ENCODE assay signal across 15 cellular contexts in genomic region chr12:49636574-49636973, GRCh38. TPM values are rescaled to one million over a fixed set of nuclear protein-coding genes. Genes with fewer than 3 reads are reported as not detected.
A peak's percentile ranks its signal among the peaks of the same experiment; 100 is the strongest.
DNase-seq lines count a peak whose midpoint lies in the region; ATAC-seq and TF ChIP-seq lines count a peak whose summit lies in the region.
"Had no signal": no experiment of that assay in that cellular context is flagged by ENCODE, and none has a peak within 500 bp of the region (broad histone marks: within the 10 kb centered on the region; RNA-seq: fewer than 3 reads in every experiment).

No MANE protein-coding gene starts in this region.

- H3K27me3 Mint-ChIP-seq in activated naive CD4-positive, alpha-beta T cell treated with anti-CD3 and anti-CD28 coated beads, Interleukin-2, amount 10 ng/mL, durations not matched to agents 7 days and 5 days = no peaks in the 10 kb centered on the region
- no peaks in the 10 kb centered on the region for H3K27me3 Mint-ChIP-seq in activated naive CD4-positive, alpha-beta T cell treated with anti-CD3 and anti-CD28 coated beads for 36 hours (ENCODE audit: low read depth)
- no peaks in the 10 kb centered on the region for H3K27me3 Mint-ChIP-seq in brain
- H3K27me3 Mint-ChIP-seq: activated CD4-positive, alpha-beta memory T cell treated with anti-CD3 and anti-CD28 coated beads for 36 hours had no signal

- intact Hi-C loops in activated naive CD4-positive, alpha-beta T cell treated with anti-CD3 and anti-CD28 coated beads for 36 hours (cut with micrococcal nuclease) = loop anchor here (2.0 to 5.0 kb wide), 3 partner anchors 126 to 206 kb away; partner anchors contain the start of gene BCDIN3D

- 60 to 61% methylated on average over 13 of the region's 13 CpGs for WGBS in tibial nerve, 2 donors

- CTCF ChIA-PET in activated naive CD4-positive, alpha-beta T cell treated with anti-CD3 and anti-CD28 coated beads, Interleukin-2, amount 10 ng/mL, durations not matched to agents 7 days and 5 days (lab: Charles Lee) = interaction anchor here (0.5 to 7.5 kb wide), 16 partner anchors 9 to 342 kb away, joined by 3 to 152 read pairs (median 8); partner anchors contain the start of genes FMNL3 and PRPH
- CTCF ChIA-PET in activated naive CD4-positive, alpha-beta T cell treated with anti-CD3 and anti-CD28 coated beads for 36 hours (lab: Charles Lee) = interaction anchor here (0.7 to 18.5 kb wide), 15 partner anchors 8 to 247 kb away, joined by 3 to 450 read pairs (median 4); partner anchors contain the start of genes FMNL3 and PRPF40B

- H3K9me3 ChIP-seq in muscle layer of colon (ENCODE audit: low read length) = no peaks in the 10 kb centered on the region
- no peaks in the 10 kb centered on the region for H3K9me3 ChIP-seq in tibial nerve
- H3K9me3 ChIP-seq: heart right ventricle, thoracic aorta had no signal

- no peak for TF ChIP-seq POLR2A in tibial nerve (IDR thresholded peaks at IDR 0.05)

- DNase-seq in activated naive CD4-positive, alpha-beta T cell treated with anti-CD3 and anti-CD28 coated beads, Interleukin-2, amount 10 ng/mL, durations not matched to agents 7 days and 5 days = peak; percentile 12
- DNase-seq in activated naive CD4-positive, alpha-beta T cell treated with anti-CD3 and anti-CD28 coated beads for 36 hours = no peak
- no peak for DNase-seq in tibial nerve (ENCODE audit: low spot score in 2 of 2)
- no peak for DNase-seq in kidney glomerular epithelial cell (lab: John Stamatoyannopoulos, UW)
- DNase-seq in LoVo (ENCODE audit: low spot score) = no peak
- DNase-seq: activated gamma-delta T cell, NCI-H187 treated with DMSO at 0.1 percent for 48 hours had no signal

- H3K4me1 Mint-ChIP-seq in activated naive CD4-positive, alpha-beta T cell treated with anti-CD3 and anti-CD28 coated beads, Interleukin-2, amount 10 ng/mL, durations not matched to agents 7 days and 5 days = peaks cover 7% of the 10 kb centered on the region
- peaks cover 14% of the 10 kb centered on the region for H3K4me1 Mint-ChIP-seq in activated naive CD4-positive, alpha-beta T cell treated with anti-CD3 and anti-CD28 coated beads for 36 hours (ENCODE audit: low read depth)
- H3K4me1 Mint-ChIP-seq in brain = peaks cover 20% of the 10 kb centered on the region

- no peak for ATAC-seq in HG03571 (IDR thresholded peaks at IDR 0.05; ENCODE audit: unreplicated experiment)

- TF ChIP-seq CTCF in brain (conservative IDR thresholded peaks at IDR 0.05) (no peak), tibial nerve (IDR thresholded peaks at IDR 0.05) (no peak)

- no peak overlapping the region for H3K27ac Mint-ChIP-seq in activated naive CD4-positive, alpha-beta T cell treated with anti-CD3 and anti-CD28 coated beads, Interleukin-2, amount 10 ng/mL, durations not matched to agents 7 days and 5 days
- no peak overlapping the region for H3K27ac Mint-ChIP-seq in activated naive CD4-positive, alpha-beta T cell treated with anti-CD3 and anti-CD28 coated beads for 36 hours
- peak overlapping the region; percentile 69 to 94 (median 85) for H3K27ac Mint-ChIP-seq in brain

- no peaks in the 10 kb centered on the region for H3K9me3 Mint-ChIP-seq in activated naive CD4-positive, alpha-beta T cell treated with anti-CD3 and anti-CD28 coated beads, Interleukin-2, amount 10 ng/mL, durations not matched to agents 7 days and 5 days
- H3K9me3 Mint-ChIP-seq in activated naive CD4-positive, alpha-beta T cell treated with anti-CD3 and anti-CD28 coated beads for 36 hours = no peaks in the 10 kb centered on the region
- no peaks in the 10 kb centered on the region for H3K9me3 Mint-ChIP-seq in brain
- H3K9me3 Mint-ChIP-seq: activated CD4-positive, alpha-beta memory T cell treated with anti-CD3 and anti-CD28 coated beads for 36 hours had no signal

- TF ChIP-seq EP300 in tibial nerve (IDR thresholded peaks at IDR 0.05) = no peak

- H3K36me3 ChIP-seq in muscle layer of colon (ENCODE audit: insufficient read depth, low read length) (peaks cover 60% of the 10 kb centered on the region), tibial nerve (peaks cover 0 to 58% (median 0%) of the 10 kb centered on the region in 3 donors)

- H3K4me1 ChIP-seq in muscle layer of colon (ENCODE audit: insufficient read depth, low read length) = peaks cover 17% of the 10 kb centered on the region
- H3K4me1 ChIP-seq in tibial nerve = peaks cover 0 to 22% (median 12%) of the 10 kb centered on the region in 4 donors

- H3K4me3 ChIP-seq in muscle layer of colon (ENCODE audit: low read depth in 1 of 2, low read length in 2 of 2) = peak overlapping the region in 1 of 2 donors; percentile 40
- H3K4me3 ChIP-seq in tibial nerve = no peak overlapping the region
- H3K4me3 ChIP-seq: GM23248, heart right ventricle, SK-N-MC, thoracic aorta had no signal

- no peak overlapping the region for H3K4me3 Mint-ChIP-seq in activated naive CD4-positive, alpha-beta T cell treated with anti-CD3 and anti-CD28 coated beads, Interleukin-2, amount 10 ng/mL, durations not matched to agents 7 days and 5 days
- no peak overlapping the region for H3K4me3 Mint-ChIP-seq in activated naive CD4-positive, alpha-beta T cell treated with anti-CD3 and anti-CD28 coated beads for 36 hours
- peak overlapping the region in 1 of 5 experiments; percentile 13 for H3K4me3 Mint-ChIP-seq in brain
- H3K4me3 Mint-ChIP-seq: activated CD4-positive, alpha-beta memory T cell treated with anti-CD3 and anti-CD28 coated beads for 36 hours had no signal

- no peaks in the 10 kb centered on the region for H3K27me3 ChIP-seq in muscle layer of colon (ENCODE audit: control insufficient read depth in 1 of 2, insufficient read depth in 2 of 2, low read length in 2 of 2)
- H3K27me3 ChIP-seq in tibial nerve = no peaks in the 10 kb centered on the region
- H3K27me3 ChIP-seq: heart right ventricle had no signal

- H3K9ac ChIP-seq in muscle layer of colon (ENCODE audit: low read length) = no peak overlapping the region
- H3K9ac ChIP-seq: GM23248 had no signal

- H3K27ac ChIP-seq in muscle layer of colon (ENCODE audit: low read depth, low read length) = peak overlapping the region; percentile 41
- peak overlapping the region in 3 of 4 donors; percentile 52 to 81 (median 71) for H3K27ac ChIP-seq in tibial nerve
- H3K27ac ChIP-seq: GM23248, SK-N-MC, thoracic aorta had no signal

- H3K36me3 Mint-ChIP-seq in activated naive CD4-positive, alpha-beta T cell treated with anti-CD3 and anti-CD28 coated beads, Interleukin-2, amount 10 ng/mL, durations not matched to agents 7 days and 5 days = no peaks in the 10 kb centered on the region
- no peaks in the 10 kb centered on the region for H3K36me3 Mint-ChIP-seq in activated naive CD4-positive, alpha-beta T cell treated with anti-CD3 and anti-CD28 coated beads for 36 hours (ENCODE audit: low read depth)
- H3K36me3 Mint-ChIP-seq in brain = peaks cover 6% of the 10 kb centered on the region

RNA-seq across cellular contexts. Expression of gene PRPF40B, which starts 13.2 kb away (rescaled TPM):
- 1 to 10 TPM; 7.2 to 7.7 TPM for total RNA-seq in activated naive CD4-positive, alpha-beta T cell treated with anti-CD3 and anti-CD28 coated beads for 36 hours
- 15.9 TPM for polyA plus RNA-seq in brain (ENCODE audit: insufficient read depth, low read depth, low replicate concordance)
- total RNA-seq in tibial nerve = 10 to 100 TPM; 18.1 to 36.0 (median 21.4) TPM

RNA-seq across cellular contexts. Expression of gene FAM186B, which starts 31.1 kb away (rescaled TPM):
- total RNA-seq in activated naive CD4-positive, alpha-beta T cell treated with anti-CD3 and anti-CD28 coated beads for 36 hours = under 1 TPM in 1 of 2 experiments, not detected in 1; 0.12 TPM
- 0.15 TPM for polyA plus RNA-seq in brain (ENCODE audit: insufficient read depth, low read depth, low replicate concordance)
- under 1 TPM in 3 of 4 donors, not detected in 1; 0.42 to 0.98 (median 0.44) TPM for total RNA-seq in tibial nerve
- total RNA-seq: activated CD4-positive, alpha-beta memory T cell treated with anti-CD3 and anti-CD28 coated beads for 36 hours had no signal

Comparison
In these comparisons a context has a peak if more than half of its experiments do, and no peak if none do; other contexts are left out.
1. H3K27ac Mint-ChIP-seq: peak in brain (5 of 5); none in activated naive CD4-positive, alpha-beta T cell treated with anti-CD3 and anti-CD28 coated beads, Interleukin-2, amount 10 ng/mL, durations not matched to agents 7 days and 5 days (single experiment) and activated naive CD4-positive, alpha-beta T cell treated with anti-CD3 and anti-CD28 coated beads for 36 hours (single experiment).